ENCODE assay signal across 12 cellular contexts in the genomic region with DNA sequence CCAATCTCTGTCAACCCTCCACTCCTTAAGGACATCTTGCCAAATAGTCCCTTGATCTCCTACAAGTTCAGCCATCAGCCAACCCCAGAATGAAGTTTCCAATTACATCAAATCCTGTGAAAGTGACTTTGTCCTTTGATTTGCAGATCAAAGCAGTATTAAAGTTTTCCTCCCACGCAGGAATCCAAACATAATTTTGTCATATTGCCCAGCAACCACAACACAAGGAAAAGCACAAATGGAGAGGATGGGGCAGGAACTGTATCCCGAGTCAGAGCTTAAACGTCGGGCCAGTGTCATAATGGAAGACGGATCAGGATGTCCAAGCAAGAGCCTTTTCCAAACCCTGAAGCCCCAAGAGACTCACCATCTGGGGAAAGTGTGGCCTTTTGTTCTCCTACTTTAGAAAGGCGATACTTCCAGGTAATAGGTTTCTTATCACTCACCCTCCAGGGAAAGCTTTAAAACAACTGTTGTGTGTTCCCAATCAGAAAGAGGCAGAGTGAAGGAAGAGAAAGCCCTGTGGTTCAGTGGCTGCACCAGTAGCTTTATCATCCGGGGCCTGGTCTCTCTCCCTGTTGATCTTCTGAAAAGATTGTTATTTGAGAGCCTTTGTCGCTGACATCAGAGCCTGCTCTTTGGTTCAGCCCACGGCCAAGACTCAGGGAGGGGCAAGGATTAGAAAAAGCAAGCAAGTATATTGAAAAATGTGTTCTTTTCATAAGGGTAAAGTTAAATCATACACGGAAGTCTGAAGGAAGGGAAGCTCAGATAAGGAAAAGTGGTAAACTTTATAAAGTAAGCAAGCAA. TPM values are rescaled to one million over a fixed set of nuclear protein-coding genes. Genes with fewer than 3 reads are reported as not detected.
DNase-seq lines count a peak whose midpoint lies in the region; ATAC-seq, FAIRE-seq and TF ChIP-seq lines count a peak whose summit lies in the region.
"Had no signal": no experiment of that assay in that cellular context is flagged by ENCODE, and none has a peak within 500 bp of the region (broad histone marks: within the 10 kb centered on the region; RNA-seq: fewer than 3 reads in every experiment).

No MANE protein-coding gene starts in this region.

- H3K4me3 Mint-ChIP-seq in astrocyte (ENCODE audit: unreplicated experiment): no peak overlapping the region
- no peak overlapping the region for H3K4me3 Mint-ChIP-seq in activated T-helper 1 cell treated with anti-CD3 and anti-CD28 coated beads, Interleukin-12 subunit alpha, Interleukin-12 subunit beta, Interleukin-2, Interleukin-4 antibody, amounts not matched to agents 30 ng/mL and 10 ng/mL and 1 ng/mL, durations not matched to agents 14 hours and 24 hours and 36 hours
- H3K4me3 Mint-ChIP-seq: activated T-cell treated with anti-CD3 and anti-CD28 coated beads, Interleukin-2, amount 50 U/mL, for 24 hours; natural killer cell treated with Interleukin-12 subunit alpha and Interleukin-12 subunit beta and Interleukin-15 and Interleukin-18, amount 100 ng/mL, for 72 hours had no signal

- no peaks in the 10 kb centered on the region for H4K20me1 ChIP-seq in astrocyte (ENCODE audit: insufficient read depth, low read length)
- no peaks in the 10 kb centered on the region for H4K20me1 ChIP-seq in keratinocyte (ENCODE audit: control insufficient read depth, extremely low read depth, insufficient read depth, low read length)

- DNase-seq in HEK293T (ENCODE audit: extremely low spot score) (peak; percentile 32), astrocyte (ENCODE audit: low read depth) (peak; percentile 40), keratinocyte (ENCODE audit: low read depth, low spot score) (no peak), NCI-H187 (lab: John Stamatoyannopoulos, UW) (no peak)
- no peak for DNase-seq in stimulated activated CD4-positive, alpha-beta T cell treated with anti-CD3 and anti-CD28 coated beads, Interleukin-2, amount 100 ng/mL, for 24 hours
- DNase-seq in activated T-helper 1 cell treated with anti-CD3 and anti-CD28 coated beads, Interleukin-12 subunit alpha, Interleukin-12 subunit beta, Interleukin-2, Interleukin-4 antibody, amounts not matched to agents 30 ng/mL and 10 ng/mL and 1 ng/mL, durations not matched to agents 14 hours and 24 hours and 36 hours (ENCODE audit: low spot score): no peak
- DNase-seq: activated T-cell treated with anti-CD3 and anti-CD28 coated beads, Interleukin-2, amount 50 U/mL, for 24 hours; stimulated activated CD4-positive, alpha-beta T cell treated with anti-CD3 and anti-CD28 coated beads, Interleukin-1b, Interleukin-23, amount 100 ng/mL, for 48 hours had no signal

- no peak overlapping the region for H3K4me2 ChIP-seq in astrocyte (ENCODE audit: low read length)
- H3K4me2 ChIP-seq in keratinocyte (ENCODE audit: control insufficient read depth, extremely low read depth, insufficient read depth, low read depth, low read length): peak overlapping the region; percentile 59

- FAIRE-seq in astrocyte (lab: Jason Lieb, UNC) (no peak), keratinocyte (lab: Jason Lieb, UNC) (peak; percentile 23)
- FAIRE-seq: colon had no signal

- H3K27ac ChIP-seq in astrocyte (ENCODE audit: low read depth, low read length) (no peak overlapping the region), keratinocyte (ENCODE audit: control insufficient read depth, insufficient read depth, low read length) (no peak overlapping the region), skin epidermis (peak overlapping the region in 17 of 21 experiments; percentile 22 to 83 (median 60))

- intact Hi-C loops in activated T-helper 1 cell treated with anti-CD3 and anti-CD28 coated beads, Interleukin-12 subunit alpha, Interleukin-12 subunit beta, Interleukin-2, Interleukin-4 antibody, amounts not matched to agents 30 ng/mL and 10 ng/mL and 1 ng/mL, durations not matched to agents 14 hours and 24 hours and 36 hours (cut with micrococcal nuclease): no loop called here

- H3K4me1 ChIP-seq in astrocyte (ENCODE audit: insufficient read depth, low read length): no peaks in the 10 kb centered on the region
- H3K4me1 ChIP-seq in keratinocyte (ENCODE audit: control insufficient read depth, extremely low read depth, insufficient read depth, low read length): peaks cover 17% of the 10 kb centered on the region

- peaks cover 7% of the 10 kb centered on the region for H3K4me1 Mint-ChIP-seq in astrocyte (ENCODE audit: low read depth, unreplicated experiment)
- no peaks in the 10 kb centered on the region for H3K4me1 Mint-ChIP-seq in activated T-helper 1 cell treated with anti-CD3 and anti-CD28 coated beads, Interleukin-12 subunit alpha, Interleukin-12 subunit beta, Interleukin-2, Interleukin-4 antibody, amounts not matched to agents 30 ng/mL and 10 ng/mL and 1 ng/mL, durations not matched to agents 14 hours and 24 hours and 36 hours (ENCODE audit: low read depth)

- no peak for ATAC-seq in HG02678 (IDR thresholded peaks at IDR 0.05; ENCODE audit: unreplicated experiment)
- ATAC-seq: natural killer cell treated with Interleukin-12 subunit alpha and Interleukin-12 subunit beta and Interleukin-15 and Interleukin-18, amount 100 ng/mL, for 72 hours had no signal

- dilution Hi-C loops in keratinocyte (cut with MboI; ENCODE audit: extremely low pct_ligation_motif_present, low sequenced_read_pairs): no loop called here

- no peaks in the 10 kb centered on the region for H3K9me1 ChIP-seq in keratinocyte (ENCODE audit: control insufficient read depth, extremely low read depth, insufficient read depth, low read length)

- TF ChIP-seq CTCF in astrocyte (IDR thresholded peaks at IDR 0.05; ENCODE audit: insufficient read depth, low read depth, low read length): no peak
- TF ChIP-seq CTCF in keratinocyte (optimal IDR thresholded peaks at IDR 0.05 in 1 of 3, IDR thresholded peaks at IDR 0.05 in 1 of 3, conservative IDR thresholded peaks at IDR 0.05 in 1 of 3; ENCODE audit: extremely low read depth in 1 of 3, insufficient read depth in 2 of 3, low read length in 3 of 3): no peak

- H3K9ac ChIP-seq in astrocyte (ENCODE audit: low read length): no peak overlapping the region
- peak overlapping the region; percentile 15 for H3K9ac ChIP-seq in keratinocyte (ENCODE audit: control insufficient read depth, extremely low read depth, insufficient read depth, low read length)

- H3K79me2 ChIP-seq in astrocyte (ENCODE audit: insufficient read depth, low read length) (no peaks in the 10 kb centered on the region), keratinocyte (ENCODE audit: control insufficient read depth, insufficient read depth, low read length) (no peaks in the 10 kb centered on the region)

- H3K9me3 Mint-ChIP-seq in astrocyte (ENCODE audit: unreplicated experiment): no peaks in the 10 kb centered on the region
- no peaks in the 10 kb centered on the region for H3K9me3 Mint-ChIP-seq in activated T-helper 1 cell treated with anti-CD3 and anti-CD28 coated beads, Interleukin-12 subunit alpha, Interleukin-12 subunit beta, Interleukin-2, Interleukin-4 antibody, amounts not matched to agents 30 ng/mL and 10 ng/mL and 1 ng/mL, durations not matched to agents 14 hours and 24 hours and 36 hours
- H3K9me3 Mint-ChIP-seq: activated T-cell treated with anti-CD3 and anti-CD28 coated beads, Interleukin-2, amount 50 U/mL, for 24 hours; natural killer cell treated with Interleukin-12 subunit alpha and Interleukin-12 subunit beta and Interleukin-15 and Interleukin-18, amount 100 ng/mL, for 72 hours had no signal

- no peaks in the 10 kb centered on the region for H3K9me3 ChIP-seq in astrocyte (ENCODE audit: insufficient read depth, low read depth, low read length)
- H3K9me3 ChIP-seq in keratinocyte (ENCODE audit: control insufficient read depth, low read depth, low read length): no peaks in the 10 kb centered on the region

- H3K36me3 ChIP-seq in astrocyte (ENCODE audit: insufficient read depth, low read length): no peaks in the 10 kb centered on the region
- peaks cover 0 to 1% of the 10 kb centered on the region in 2 experiments for H3K36me3 ChIP-seq in keratinocyte (ENCODE audit: control insufficient read depth in 2 of 2, extremely low read depth in 1 of 2, insufficient read depth in 2 of 2, low read length in 2 of 2)

- H2AFZ ChIP-seq in astrocyte (ENCODE audit: low read depth, low read length) (peak overlapping the region; percentile 30), keratinocyte (ENCODE audit: control insufficient read depth, low read length) (peak overlapping the region; percentile 76)

- no peak overlapping the region for H3K4me3 ChIP-seq in astrocyte (ENCODE audit: insufficient read depth, low read depth, low read length)
- H3K4me3 ChIP-seq in keratinocyte (ENCODE audit: control insufficient read depth in 2 of 3, extremely low read depth in 1 of 3, insufficient read depth in 2 of 3, low read depth in 1 of 3, low read length in 3 of 3): no peak overlapping the region
- peak overlapping the region in 1 of 7 experiments; percentile 14 for H3K4me3 ChIP-seq in skin epidermis

- H3K27me3 Mint-ChIP-seq in astrocyte (ENCODE audit: low read depth, unreplicated experiment): no peaks in the 10 kb centered on the region
- H3K27me3 Mint-ChIP-seq in activated T-helper 1 cell treated with anti-CD3 and anti-CD28 coated beads, Interleukin-12 subunit alpha, Interleukin-12 subunit beta, Interleukin-2, Interleukin-4 antibody, amounts not matched to agents 30 ng/mL and 10 ng/mL and 1 ng/mL, durations not matched to agents 14 hours and 24 hours and 36 hours (ENCODE audit: insufficient read depth): peaks cover 2% of the 10 kb centered on the region
- H3K27me3 Mint-ChIP-seq: activated T-cell treated with anti-CD3 and anti-CD28 coated beads, Interleukin-2, amount 50 U/mL, for 24 hours had no signal

- no peak overlapping the region for H3K27ac Mint-ChIP-seq in astrocyte (ENCODE audit: unreplicated experiment)
- H3K27ac Mint-ChIP-seq in activated T-helper 1 cell treated with anti-CD3 and anti-CD28 coated beads, Interleukin-12 subunit alpha, Interleukin-12 subunit beta, Interleukin-2, Interleukin-4 antibody, amounts not matched to agents 30 ng/mL and 10 ng/mL and 1 ng/mL, durations not matched to agents 14 hours and 24 hours and 36 hours: no peak overlapping the region
- H3K27ac Mint-ChIP-seq: activated T-cell treated with anti-CD3 and anti-CD28 coated beads, Interleukin-2, amount 50 U/mL, for 24 hours; natural killer cell treated with Interleukin-12 subunit alpha and Interleukin-12 subunit beta and Interleukin-15 and Interleukin-18, amount 100 ng/mL, for 72 hours had no signal

- H3K27me3 ChIP-seq in astrocyte (ENCODE audit: insufficient read depth, low read length) (no peaks in the 10 kb centered on the region), keratinocyte (ENCODE audit: control insufficient read depth, extremely low read depth, insufficient read depth, low read length) (no peaks in the 10 kb centered on the region)

- CTCF ChIA-PET in HEK293T (lab: Yijun Ruan, JAX): interaction anchor here (1.0 kb wide), 1 partner anchor 20 kb away, joined by 3 read pairs; no protein-coding TSS in a partner anchor

- peaks cover 1% of the 10 kb centered on the region for H3K36me3 Mint-ChIP-seq in astrocyte (ENCODE audit: low read depth, unreplicated experiment)
- H3K36me3 Mint-ChIP-seq in activated T-helper 1 cell treated with anti-CD3 and anti-CD28 coated beads, Interleukin-12 subunit alpha, Interleukin-12 subunit beta, Interleukin-2, Interleukin-4 antibody, amounts not matched to agents 30 ng/mL and 10 ng/mL and 1 ng/mL, durations not matched to agents 14 hours and 24 hours and 36 hours (ENCODE audit: low read depth): no peaks in the 10 kb centered on the region
- H3K36me3 Mint-ChIP-seq: natural killer cell treated with Interleukin-12 subunit alpha and Interleukin-12 subunit beta and Interleukin-15 and Interleukin-18, amount 100 ng/mL, for 72 hours had no signal

- POLR2A ChIA-PET in HEK293T (lab: Yijun Ruan, JAX): no interaction called here

RNA-seq across cellular contexts. Expression of a gene that starts 41.7 kb away (rescaled TPM):
- total RNA-seq in astrocyte: 4.7 and 7.9 TPM in 2 replicates
- polyA plus RNA-seq in keratinocyte: 7.9 to 19.0 TPM (median 11.7 TPM) in 3 replicates
- polyA plus RNA-seq in keratinocyte (2011; ENCODE audit: low read depth): 14.1 TPM
- polyA plus RNA-seq in keratinocyte (2011; cell fraction: cytosol; rRNA removed): 1.6 and 3.2 TPM in 2 replicates
- 24.3 and 28.3 TPM in 2 replicates for polyA plus RNA-seq in keratinocyte (2011; cell fraction: nucleus; rRNA removed)
- polyA plus RNA-seq in keratinocyte (2012; ENCODE audit: low replicate concordance): 4.7 and 17.6 TPM in 2 replicates
- 12.8 to 79.7 TPM (median 65.4 TPM) in 3 replicates for polyA minus RNA-seq in keratinocyte
- 6.5 TPM for polyA minus RNA-seq in keratinocyte (2011; cell fraction: cytosol; rRNA and poly(A)+ RNA removed)
- polyA minus RNA-seq in keratinocyte (2011; cell fraction: nucleus; rRNA and poly(A)+ RNA removed): 57.4 and 120 TPM in 2 replicates
- 0.56 and 0.65 TPM in 2 replicates for total RNA-seq in activated T-helper 1 cell treated with anti-CD3 and anti-CD28 coated beads, Interleukin-12 subunit alpha, Interleukin-12 subunit beta, Interleukin-2, Interleukin-4 antibody, amounts not matched to agents 30 ng/mL and 10 ng/mL and 1 ng/mL, durations not matched to agents 14 hours and 24 hours and 36 hours

RNA-seq across cellular contexts. Expression of a gene that starts 53.7 kb away (rescaled TPM):
- 18.5 and 20.0 TPM in 2 replicates for total RNA-seq in astrocyte
- polyA plus RNA-seq in keratinocyte: 1.4 to 3.7 TPM (median 2.5 TPM) in 3 replicates
- polyA plus RNA-seq in keratinocyte (2011; ENCODE audit: low read depth): 1.5 TPM
- polyA plus RNA-seq in keratinocyte (2011; cell fraction: cytosol; rRNA removed): 1.2 and 1.3 TPM in 2 replicates
- 1.3 TPM in 2 replicates for polyA plus RNA-seq in keratinocyte (2011; cell fraction: nucleus; rRNA removed)
- polyA plus RNA-seq in keratinocyte (2012; ENCODE audit: low replicate concordance): 1.6 and 2.4 TPM in 2 replicates
- 0.33 to 2.5 TPM (median 2.3 TPM) in 3 replicates for polyA minus RNA-seq in keratinocyte
- polyA minus RNA-seq in keratinocyte (2011; cell fraction: cytosol; rRNA and poly(A)+ RNA removed): 1.3 TPM
- polyA minus RNA-seq in keratinocyte (2011; cell fraction: nucleus; rRNA and poly(A)+ RNA removed): 0.63 and 1.9 TPM in 2 replicates
- total RNA-seq in activated T-helper 1 cell treated with anti-CD3 and anti-CD28 coated beads, Interleukin-12 subunit alpha, Interleukin-12 subunit beta, Interleukin-2, Interleukin-4 antibody, amounts not matched to agents 30 ng/mL and 10 ng/mL and 1 ng/mL, durations not matched to agents 14 hours and 24 hours and 36 hours: 8.5 TPM in 2 replicates

Comparison
In these comparisons a context has a peak if more than half of its experiments do, and no peak if none do; other contexts are left out.
1. DNase-seq: peak in HEK293T (single experiment) and astrocyte (single experiment); none in keratinocyte (single experiment), stimulated activated CD4-positive, alpha-beta T cell treated with anti-CD3 and anti-CD28 coated beads, Interleukin-2, amount 100 ng/mL, for 24 hours (0 of 2), NCI-H187 (0 of 2) and activated T-helper 1 cell treated with anti-CD3 and anti-CD28 coated beads, Interleukin-12 subunit alpha, Interleukin-12 subunit beta, Interleukin-2, Interleukin-4 antibody, amounts not matched to agents 30 ng/mL and 10 ng/mL and 1 ng/mL, durations not matched to agents 14 hours and 24 hours and 36 hours (single experiment).
2. H3K27ac ChIP-seq: peak in skin epidermis (17 of 21); none in astrocyte (single experiment) and keratinocyte (single experiment).